ENCODE assay signal across 19 cellular contexts in genomic region chr2:36869606-36870005, GRCh38.
DNase-seq lines count a peak whose midpoint lies in the region; ATAC-seq, FAIRE-seq and TF ChIP-seq lines count a peak whose summit lies in the region.
"Had no signal": no experiment of that assay in that cellular context is flagged by ENCODE, and none has a peak within 500 bp of the region (broad histone marks: within the 10 kb centered on the region; RNA-seq: fewer than 3 reads in every experiment).

No MANE protein-coding gene starts in this region.

- H3K27ac ChIP-seq in K562 (ENCODE audit: extremely low read depth, low read depth, low read length) (no peak overlapping the region), kidney (ENCODE audit: low read depth in 2 of 2, low read length in 2 of 2) (no peak overlapping the region)
- H3K27ac ChIP-seq: BLaER1, C4-2B had no signal

- H3K4me1 ChIP-seq in K562 (replicated peaks in 1 of 2; ENCODE audit: control insufficient read depth in 2 of 2, insufficient read depth in 2 of 2, low read length in 2 of 2) (no peaks in the 10 kb centered on the region), kidney (ENCODE audit: control insufficient read depth in 1 of 2, insufficient read depth in 1 of 2, low read depth in 1 of 2, low read length in 2 of 2) (no peaks in the 10 kb centered on the region)
- H3K4me1 ChIP-seq: BLaER1, Caco-2, HAP-1 had no signal

- CTCF ChIA-PET in K562 (lab: Yijun Ruan, JAX; ENCODE audit: low intra/inter-chr PET ratio) = interaction anchor here (0.6 to 0.7 kb wide), 2 partner anchors 28 to 798 kb away, joined by 3 read pairs; no protein-coding TSS in a partner anchor

- BruUV-seq in K562 (replicated peaks; lab: Mats Ljungman, UMichigan) = no TSS peak

- TF ChIP-seq CTCF in K562 (IDR thresholded peaks at IDR 0.05 in 2 of 3, conservative IDR thresholded peaks at IDR 0.05 in 1 of 3; ENCODE audit: insufficient read depth in 2 of 3, low read depth in 1 of 3, low read length in 3 of 3) (no peak), kidney (IDR thresholded peaks at IDR 0.05; ENCODE audit: borderline replicate concordance, extremely low read depth, insufficient read depth) (no peak)

- peaks cover 45% of the 10 kb centered on the region; the same call in 2 of the 3 replicates for H3K36me3 ChIP-seq in K562 (ENCODE audit: control insufficient read depth, insufficient read depth, low read length)
- peaks cover 6 to 7% of the 10 kb centered on the region in 2 donors for H3K36me3 ChIP-seq in kidney (ENCODE audit: control insufficient read depth in 1 of 2, insufficient read depth in 2 of 2, low read length in 2 of 2)

- intact Hi-C loops in K562 (cut with micrococcal nuclease) (no loop called here), kidney (cut with DNase I) (no loop called here)

- no peak overlapping the region for H2AFZ ChIP-seq in K562 (ENCODE audit: low read depth, low read length)

- no peak for DNase-seq in K562 (ENCODE audit: extremely low read depth in 1 of 4, low spot score in 3 of 4)
- no peak for DNase-seq in kidney
- no peak for DNase-seq in stimulated activated CD4-positive, alpha-beta T cell treated with anti-CD3 and anti-CD28 coated beads, Interleukin-15, amount 100 ng/mL, for 24 hours
- DNase-seq in NCI-H1694 (lab: John Stamatoyannopoulos, UW) = no peak
- no peak for DNase-seq in KG1 (lab: John Stamatoyannopoulos, UW)
- DNase-seq: 8988T; Caco-2; CD4-positive, CD25-positive, alpha-beta regulatory T cell; CD8-positive, alpha-beta T cell; DMS153; DND-41; GOT3; HFFc6 had no signal

- no peak for ATAC-seq in K562
- ATAC-seq: CD8-positive, alpha-beta T cell had no signal

- no peak for TF ChIP-seq POLR2A in K562 (conservative IDR thresholded peaks at IDR 0.05)

- no peak overlapping the region for H3K4me2 ChIP-seq in K562 (ENCODE audit: insufficient read depth, low read length)
- H3K4me2 ChIP-seq: BLaER1 had no signal

- in situ Hi-C loops in K562 (cut with MboI) = no loop called here

- no peak for TF ChIP-seq RAD21 in K562 (CRISPR knock-in tag; conservative IDR thresholded peaks at IDR 0.05 in 1 of 2, IDR thresholded peaks at IDR 0.05 in 1 of 2)

- POLR2A ChIA-PET in K562 (lab: Yijun Ruan, JAX) = no interaction called here

- WGBS in K562 (ENCODE audit: insufficient coverage, low coverage, missing lambda C conversion rate) = 52% methylated on average over 3 of the region's 3 CpGs

- H3K9ac ChIP-seq in K562 (ENCODE audit: insufficient read depth in 1 of 2, low read depth in 2 of 2, low read length in 2 of 2) (no peak overlapping the region), kidney (ENCODE audit: low read length in 2 of 2) (no peak overlapping the region)
- H3K9ac ChIP-seq: BLaER1 had no signal

- no peaks in the 10 kb centered on the region for H3K27me3 ChIP-seq in K562 (ENCODE audit: control insufficient read depth in 2 of 2, insufficient read depth in 2 of 2, low read length in 2 of 2)
- H3K27me3 ChIP-seq: BLaER1 had no signal

- FAIRE-seq in A204.1 (lab: Jason Lieb, UNC) (peak; percentile 53), K562 (lab: Jason Lieb, UNC) (no peak), kidney (lab: Jason Lieb, UNC) (peak; percentile 83)
- FAIRE-seq: GM12892, H54 had no signal

- H3K9me3 ChIP-seq in K562 (replicated peaks; ENCODE audit: control insufficient read depth, insufficient read depth, low read depth, low read length) (no peaks in the 10 kb centered on the region; the same call in 1 of the 2 replicates), kidney (ENCODE audit: control insufficient read depth in 1 of 2, low read length in 2 of 2) (no peaks in the 10 kb centered on the region)
- H3K9me3 ChIP-seq: BLaER1, Caco-2, HAP-1 had no signal

- H3K9me1 ChIP-seq in K562 (ENCODE audit: control insufficient read depth, insufficient read depth, low read length) = no peaks in the 10 kb centered on the region

- TF ChIP-seq EP300 in K562 (IDR thresholded peaks at IDR 0.05; ENCODE audit: low read length) = no peak

- no peaks in the 10 kb centered on the region for H4K20me1 ChIP-seq in K562 (replicated peaks; ENCODE audit: control insufficient read depth, insufficient read depth, low read length)
- H4K20me1 ChIP-seq: BLaER1 had no signal

- no peaks in the 10 kb centered on the region for H3K79me2 ChIP-seq in K562 (ENCODE audit: control insufficient read depth, insufficient read depth, low read length)

- H3K4me3 ChIP-seq in K562 (no peak overlapping the region), kidney (ENCODE audit: low read length in 2 of 2) (no peak overlapping the region)
- H3K4me3 ChIP-seq: BLaER1, HAP-1 had no signal

TF ChIP-seq in K562, 482 proteins besides CTCF, POLR2A, EP300 and RAD21:
- TF ChIP-seq ZNF354B (CRISPR knock-in tag; IDR thresholded peaks at IDR 0.05) = no peak
- TF ChIP-seq ZNF316 (IDR thresholded peaks at IDR 0.05) = peak; percentile 66; the same call in 1 of the 2 replicates
- no peak for TF ChIP-seq MITF (IDR thresholded peaks at IDR 0.05)
- no peak for TF ChIP-seq ZBED1 (IDR thresholded peaks at IDR 0.05)
- no peak for TF ChIP-seq FOXK2 (conservative IDR thresholded peaks at IDR 0.05 in 1 of 2, IDR thresholded peaks at IDR 0.05 in 1 of 2; ENCODE audit: low read depth in 2 of 2)
- TF ChIP-seq MAFG (tag; conservative IDR thresholded peaks at IDR 0.05) = peak; percentile 21; the same call in 1 of the 2 replicates
- peak; percentile 53 for TF ChIP-seq C11orf30 (IDR thresholded peaks at IDR 0.05; ENCODE audit: low read depth)
- no peak for TF ChIP-seq CXXC5 (CRISPR knock-in tag; IDR thresholded peaks at IDR 0.05)
- no peak for TF ChIP-seq BMI1 (IDR thresholded peaks at IDR 0.05; ENCODE audit: low read length)
- no peak for TF ChIP-seq CC2D1A (IDR thresholded peaks at IDR 0.05)
- no peak for TF ChIP-seq ZNF3 (CRISPR knock-in tag; IDR thresholded peaks at IDR 0.05)
- no peak for TF ChIP-seq ZFX (CRISPR knock-in tag; IDR thresholded peaks at IDR 0.05)
